ENCODE assay signal across 19 cellular contexts in genomic region chr13:33244210-33244906, GRCh38. TPM values are rescaled to one million over a fixed set of nuclear protein-coding genes. Genes with fewer than 3 reads are reported as not detected.
DNase-seq lines count a peak whose midpoint lies in the region; ATAC-seq, FAIRE-seq and TF ChIP-seq lines count a peak whose summit lies in the region.
"Had no signal": no experiment of that assay in that cellular context is flagged by ENCODE, and none has a peak within 500 bp of the region (broad histone marks: within the 10 kb centered on the region; RNA-seq: fewer than 3 reads in every experiment).

No MANE protein-coding gene starts in this region.

- H4K20me1 ChIP-seq in GM12878 (ENCODE audit: control insufficient read depth, insufficient read depth) (no peaks in the 10 kb centered on the region), Karpas-422 (ENCODE audit: insufficient read depth, low read depth, low read length) (no peaks in the 10 kb centered on the region)

- TF ChIP-seq CTCF in GM12878 (IDR thresholded peaks at IDR 0.05 in 2 of 3, conservative IDR thresholded peaks at IDR 0.05 in 1 of 3; ENCODE audit: control insufficient read depth in 2 of 3, extremely low read depth in 1 of 3, insufficient read depth in 1 of 3, low read depth in 3 of 3, low read length in 3 of 3) (no peak), left ventricle myocardium inferior (IDR thresholded peaks at IDR 0.05; ENCODE audit: borderline replicate concordance) (no peak), neural crest cell (conservative IDR thresholded peaks at IDR 0.05) (no peak), mesothelial cell of epicardium (IDR thresholded peaks at IDR 0.05; ENCODE audit: unreplicated experiment) (no peak)

- CTCF ChIA-PET in GM12878 (lab: Yijun Ruan, JAX) = no interaction called here

- no peaks in the 10 kb centered on the region for H3K27me3 Mint-ChIP-seq in neural crest cell (ENCODE audit: low read depth)
- H3K27me3 Mint-ChIP-seq in mesothelial cell of epicardium (ENCODE audit: low read depth) = no peaks in the 10 kb centered on the region

- intact Hi-C loops in GM12878 (cut with micrococcal nuclease; ENCODE audit: unreplicated experiment) = no loop called here
- intact Hi-C loops in left ventricle myocardium inferior (cut with micrococcal nuclease) = no loop called here

- in situ Hi-C loops in GM12878 (cut with MboI) = no loop called here

- H3K79me2 ChIP-seq in GM12878 (ENCODE audit: control insufficient read depth, insufficient read depth, low read length) (no peaks in the 10 kb centered on the region), Karpas-422 (ENCODE audit: low read length) (no peaks in the 10 kb centered on the region)

- peaks cover 24% of the 10 kb centered on the region for H3K4me1 Mint-ChIP-seq in neural crest cell
- peaks cover 22% of the 10 kb centered on the region for H3K4me1 Mint-ChIP-seq in mesothelial cell of epicardium
- H3K4me1 Mint-ChIP-seq: CD4-positive, CD25-positive, alpha-beta regulatory T cell had no signal

- H3K27ac ChIP-seq in GM12878 (ENCODE audit: control insufficient read depth, insufficient read depth) = no peak overlapping the region
- peak overlapping the region; percentile 60 for H3K27ac ChIP-seq in left ventricle myocardium inferior (replicated peaks)
- no peak overlapping the region for H3K27ac ChIP-seq in Karpas-422 (ENCODE audit: low read length)
- H3K27ac ChIP-seq: HL-60, RWPE1 had no signal

- TF ChIP-seq RAD21 in GM12878 (IDR thresholded peaks at IDR 0.05; ENCODE audit: insufficient read depth, low read depth, low read length) = no peak

- H3K9me3 ChIP-seq in GM12878 (replicated peaks; ENCODE audit: control insufficient read depth, insufficient read depth, low read length) (peaks cover 4% of the 10 kb centered on the region; the same call in 1 of the 3 replicates), left ventricle myocardium inferior (replicated peaks) (peaks cover 16% of the 10 kb centered on the region), Karpas-422 (ENCODE audit: low read length) (no peaks in the 10 kb centered on the region; the same call in 1 of the 2 replicates)
- H3K9me3 ChIP-seq: HAP-1 had no signal

- H3K4me1 ChIP-seq in GM12878 (ENCODE audit: control insufficient read depth, insufficient read depth, low read length) (no peaks in the 10 kb centered on the region), left ventricle myocardium inferior (peaks cover 56% of the 10 kb centered on the region), Karpas-422 (ENCODE audit: low read length) (no peaks in the 10 kb centered on the region)
- H3K4me1 ChIP-seq: HAP-1 had no signal

- peak overlapping the region; percentile 50 for H3K27ac Mint-ChIP-seq in neural crest cell (ENCODE audit: unreplicated experiment)
- H3K27ac Mint-ChIP-seq in mesothelial cell of epicardium = no peak overlapping the region
- H3K27ac Mint-ChIP-seq: CD4-positive, CD25-positive, alpha-beta regulatory T cell had no signal

- H3K9me2 ChIP-seq in Karpas-422 (replicated peaks; ENCODE audit: insufficient read depth, low read length) = no peaks in the 10 kb centered on the region

- no peak for FAIRE-seq in GM12878 (lab: Jason Lieb, UNC)
- FAIRE-seq: K562 had no signal

- H3K4me3 ChIP-seq in GM12878 (no peak overlapping the region), left ventricle myocardium inferior (no peak overlapping the region), Karpas-422 (ENCODE audit: low read length) (no peak overlapping the region)
- H3K4me3 ChIP-seq: HAP-1, K562 had no signal

- RAD21 ChIA-PET in GM12878 (lab: Charles Lee; ENCODE audit: unreplicated experiment) = interaction anchor here (0.6 to 1.1 kb wide), 3 partner anchors 16 to 479 kb away, joined by 3 read pairs; no protein-coding TSS in a partner anchor

- H3K36me3 ChIP-seq in GM12878 (ENCODE audit: control insufficient read depth in 2 of 2, insufficient read depth in 2 of 2, low read length in 1 of 2) = no peaks in the 10 kb centered on the region
- peaks cover 17% of the 10 kb centered on the region for H3K36me3 ChIP-seq in left ventricle myocardium inferior
- no peaks in the 10 kb centered on the region for H3K36me3 ChIP-seq in Karpas-422 (ENCODE audit: insufficient read depth, low read length)
- H3K36me3 ChIP-seq: HAP-1 had no signal

- peaks cover 21% of the 10 kb centered on the region for H3K36me3 Mint-ChIP-seq in neural crest cell (ENCODE audit: low read depth)
- H3K36me3 Mint-ChIP-seq in mesothelial cell of epicardium = peaks cover 20% of the 10 kb centered on the region
- H3K36me3 Mint-ChIP-seq: CD4-positive, CD25-positive, alpha-beta regulatory T cell had no signal

- peak; percentile 30; the same call in 1 of the 3 replicates for ATAC-seq in GM12878
- ATAC-seq: K562 had no signal

- WGBS in GM12878 (ENCODE audit: insufficient coverage, insufficient replicate concordance, low lambda C conversion rate, missing lambda C conversion rate) = 67% methylated on average over 3 of the region's 3 CpGs

- H2AFZ ChIP-seq in GM12878 (ENCODE audit: control insufficient read depth, low read depth, low read length) = no peak overlapping the region
- H2AFZ ChIP-seq in Karpas-422 (ENCODE audit: low read length) = no peak overlapping the region

- H3K4me3 Mint-ChIP-seq in neural crest cell = no peak overlapping the region
- H3K4me3 Mint-ChIP-seq in mesothelial cell of epicardium = no peak overlapping the region
- H3K4me3 Mint-ChIP-seq: CD4-positive, CD25-positive, alpha-beta regulatory T cell had no signal

- no peaks in the 10 kb centered on the region for H3K27me3 ChIP-seq in GM12878 (replicated peaks in 1 of 2; ENCODE audit: control insufficient read depth in 2 of 2, insufficient read depth in 2 of 2, low read length in 1 of 2)
- no peaks in the 10 kb centered on the region for H3K27me3 ChIP-seq in left ventricle myocardium inferior (ENCODE audit: low read depth)
- H3K27me3 ChIP-seq in Karpas-422 (ENCODE audit: low read length) = no peaks in the 10 kb centered on the region

- no peak for TF ChIP-seq EP300 in GM12878 (IDR thresholded peaks at IDR 0.05; ENCODE audit: borderline replicate concordance in 1 of 2, control insufficient read depth in 1 of 2, low read depth in 2 of 2, low read length in 2 of 2)

- no TSS peak for BruUV-seq in GM12878 (replicated peaks; lab: Mats Ljungman, UMichigan)

- POLR2A ChIA-PET in GM12878 (lab: Charles Lee) = interaction anchor here (0.5 to 0.6 kb wide), 2 partner anchors 18 to 434 kb away, joined by 4 to 5 read pairs; no protein-coding TSS in a partner anchor

- H3K4me2 ChIP-seq in GM12878 (ENCODE audit: control insufficient read depth, insufficient read depth) (no peak overlapping the region), Karpas-422 (ENCODE audit: low read depth, low read length, poor library complexity, severe bottlenecking) (no peak overlapping the region)

- TF ChIP-seq POLR2A in GM12878 (IDR thresholded peaks at IDR 0.05; ENCODE audit: low read depth, low read length) = no peak

- H3K9me3 Mint-ChIP-seq in neural crest cell (peaks cover 11% of the 10 kb centered on the region), mesothelial cell of epicardium (peaks cover 8% of the 10 kb centered on the region)

- H3K9ac ChIP-seq in GM12878 (ENCODE audit: control insufficient read depth, insufficient read depth, low read length) = no peak overlapping the region
- H3K9ac ChIP-seq in Karpas-422 (ENCODE audit: low read length) = no peak overlapping the region

- SMC1A ChIA-PET in GM12878 (lab: Charles Lee; ENCODE audit: uncharacterized antibody, unreplicated experiment) = interaction anchor here (0.6 to 1.0 kb wide), 3 partner anchors 9 to 101 kb away, joined by 3 read pairs; no protein-coding TSS in a partner anchor

- DNase-seq in LHCN-M2 (ENCODE audit: low read depth) = peak; percentile 72
- DNase-seq in GM12878 (ENCODE audit: low read depth, low spot score) = no peak
- DNase-seq in left ventricle myocardium inferior = no peak
- no peak for DNase-seq in neural crest cell (ENCODE audit: low read depth, low spot score)
- DNase-seq in Karpas-422 = no peak
- no peak for DNase-seq in epidermal melanocyte (ENCODE audit: insufficient read length, low spot score)
- no peak for DNase-seq in mesothelial cell of epicardium (ENCODE audit: low spot score in 2 of 2, unreplicated experiment in 2 of 2)
- DNase-seq: AML-193; CD4-positive, CD25-positive, alpha-beta regulatory T cell; NCI-H1417 treated with DMSO at 0.1 percent for 48 hours; NCI-H2029; NCI-H2171 treated with DMSO at 0.1 percent for 48 hours; NCI-H446 treated with DMSO at 0.1 percent for 48 hours; NK-92 treated with Interleukin-12 subunit alpha and Interleukin-12 subunit beta, amount 100 ng/mL, for 24 hours; OCI-M1 had no signal

RNA-seq across cellular contexts. Expression of gene STARD13, which starts 41.2 kb away (rescaled TPM):
- total RNA-seq in LHCN-M2 (2014; rRNA removed) (38.7 and 40.2 TPM in 2 replicates), GM12878 (2014; rRNA removed) (12.8 and 14.0 TPM in 2 replicates), GM12878 (2014; rRNA removed; fragmentation: Illumina TruSeq; extraction: Trizol) (9.0 and 9.3 TPM in 2 replicates), GM12878 (2021) (15.1 and 15.9 TPM in 2 replicates), left ventricle myocardium inferior (29.9 TPM), neural crest cell (23.6 and 24.2 TPM in 2 replicates), mesothelial cell of epicardium (21.3 to 24.5 TPM (median 23.0 TPM) in 3 replicates)
- polyA plus RNA-seq in LHCN-M2 (2012) = 22.9 TPM
- 81.3 and 82.3 TPM in 2 replicates for total RNA-seq in GM12878 (2013; cell fraction: nucleolus; rRNA removed)
- 1.5 TPM for polyA plus RNA-seq in GM12878 (2011; ENCODE audit: low read depth)
- polyA plus RNA-seq in GM12878 (2011; rRNA removed) (35.7 and 41.6 TPM in 2 replicates), GM12878 (2014; fragmentation: Illumina TruSeq; extraction: Trizol) (7.5 and 8.6 TPM in 2 replicates), GM12878 (2014; fragmentation: Nextera tagmentation; extraction: Ambion mirVana) (1 to 10 TPM; 4.0 to 4.1 TPM), GM12878 (2014; rRNA removed) (7.9 and 11.5 TPM in 2 replicates), GM12878 (2016; fragmentation: Nextera tagmentation; extraction: Ambion mirVana) (10 to 100 TPM in 1 of 2 experiments, 1 to 10 TPM in 1; 9.8 to 10.5 TPM)
- 26.2 and 26.5 TPM in 2 replicates for polyA plus RNA-seq in GM12878 (2011; cell fraction: cytosol; rRNA removed)
- 90.1 and 92.8 TPM in 2 replicates for polyA plus RNA-seq in GM12878 (2011; cell fraction: nucleus; rRNA removed)
- polyA plus RNA-seq in GM12878 (2012) = 2.1 and 4.1 TPM in 2 replicates
- 91.4 and 92.1 TPM in 2 replicates for polyA minus RNA-seq in GM12878 (2011; rRNA and poly(A)+ RNA removed)
- polyA minus RNA-seq in GM12878 (2011; cell fraction: cytosol; rRNA and poly(A)+ RNA removed) = 17.9 and 24.3 TPM in 2 replicates
- polyA minus RNA-seq in GM12878 (2011; cell fraction: nucleus; rRNA and poly(A)+ RNA removed) = 85.5 and 147 TPM in 2 replicates
- 1.2 TPM in 2 replicates for total RNA-seq in Karpas-422 (2014; rRNA removed; shearing (Covaris generic); ENCODE audit: low replicate concordance)
- total RNA-seq: CD4-positive, CD25-positive, alpha-beta regulatory T cell had no signal
- polyA plus RNA-seq: CD4-positive, CD25-positive, alpha-beta regulatory T cell; K562 had no signal
